ENCODE assay signal across 12 cellular contexts in genomic region chr2:166632616-166633015, GRCh38.
DNase-seq lines count a peak whose midpoint lies in the region; ATAC-seq and TF ChIP-seq lines count a peak whose summit lies in the region.
"Had no signal": no experiment of that assay in that cellular context is flagged by ENCODE, and none has a peak within 500 bp of the region (broad histone marks: within the 10 kb centered on the region; RNA-seq: fewer than 3 reads in every experiment).

No MANE protein-coding gene starts in this region.

- no peaks in the 10 kb centered on the region for H3K27me3 ChIP-seq in right cardiac atrium (ENCODE audit: control insufficient read depth, insufficient read depth)
- no peaks in the 10 kb centered on the region for H3K27me3 ChIP-seq in SK-N-SH (ENCODE audit: insufficient read depth)
- no peaks in the 10 kb centered on the region for H3K27me3 ChIP-seq in CD8-positive, alpha-beta T cell (ENCODE audit: insufficient read depth, low read length)
- H3K27me3 ChIP-seq: colonic mucosa had no signal

- H3K9me3 Mint-ChIP-seq in CD8-positive, alpha-beta T cell, result no peaks in the 10 kb centered on the region
- no peaks in the 10 kb centered on the region for H3K9me3 Mint-ChIP-seq in endothelial cell (ENCODE audit: unreplicated experiment)

- no peak overlapping the region for H3K4me3 Mint-ChIP-seq in CD8-positive, alpha-beta T cell
- H3K4me3 Mint-ChIP-seq in endothelial cell (ENCODE audit: unreplicated experiment), result no peak overlapping the region
- H3K4me3 Mint-ChIP-seq: CD4-positive, CD25-positive, alpha-beta regulatory T cell had no signal

- 44% methylated on average over 3 of the region's 3 CpGs for WGBS in right cardiac atrium
- WGBS in SK-N-SH (ENCODE audit: low lambda C conversion rate), result 67% methylated on average over 3 of the region's 3 CpGs

- TF ChIP-seq RAD21 in SK-N-SH (IDR thresholded peaks at IDR 0.05; ENCODE audit: low read length), result no peak

- H3K27ac Mint-ChIP-seq in CD8-positive, alpha-beta T cell, result no peak overlapping the region
- H3K27ac Mint-ChIP-seq in endothelial cell (ENCODE audit: unreplicated experiment), result no peak overlapping the region
- H3K27ac Mint-ChIP-seq: CD4-positive, CD25-positive, alpha-beta regulatory T cell had no signal

- H3K79me2 ChIP-seq in SK-N-SH (ENCODE audit: insufficient read depth), result no peaks in the 10 kb centered on the region

- H3K27me3 Mint-ChIP-seq in CD8-positive, alpha-beta T cell (ENCODE audit: low read depth), result no peaks in the 10 kb centered on the region
- H3K27me3 Mint-ChIP-seq in endothelial cell (ENCODE audit: unreplicated experiment), result peaks cover 2% of the 10 kb centered on the region
- H3K27me3 Mint-ChIP-seq: CD4-positive, CD25-positive, alpha-beta regulatory T cell had no signal

- no peaks in the 10 kb centered on the region for H3K9me2 ChIP-seq in SK-N-SH

- TF ChIP-seq EP300 in SK-N-SH (IDR thresholded peaks at IDR 0.05; ENCODE audit: borderline replicate concordance in 1 of 2, low read depth in 1 of 2, low read length in 1 of 2), result peak in 1 of 2 experiments; percentile 28; a peak in 1 of 4 replicates

- H3K4me1 Mint-ChIP-seq in CD8-positive, alpha-beta T cell (ENCODE audit: low read depth), result no peaks in the 10 kb centered on the region
- peaks cover 30% of the 10 kb centered on the region for H3K4me1 Mint-ChIP-seq in endothelial cell (ENCODE audit: unreplicated experiment)
- H3K4me1 Mint-ChIP-seq: CD4-positive, CD25-positive, alpha-beta regulatory T cell had no signal

- POLR2A ChIA-PET in SK-N-SH (lab: Yijun Ruan, JAX), result no interaction called here
- POLR2A ChIA-PET in CD8-positive, alpha-beta T cell (lab: Charles Lee), result no interaction called here

- TF ChIP-seq CTCF in SK-N-SH (IDR thresholded peaks at IDR 0.05), result no peak
- no peak for TF ChIP-seq CTCF in CD8-positive, alpha-beta T cell (IDR thresholded peaks at IDR 0.05)
- no peak for TF ChIP-seq CTCF in endothelial cell (IDR thresholded peaks at IDR 0.05; ENCODE audit: unreplicated experiment)

- H3K4me1 ChIP-seq in right cardiac atrium (ENCODE audit: control insufficient read depth, insufficient read depth, low read length) (no peaks in the 10 kb centered on the region), SK-N-SH (ENCODE audit: control insufficient read depth in 1 of 2, insufficient read depth in 2 of 2, low read depth in 1 of 2, low read length in 1 of 2) (peaks cover 0 to 4% of the 10 kb centered on the region in 2 experiments; a peak in 1 of 4 replicates)
- H3K4me1 ChIP-seq in CD8-positive, alpha-beta T cell (ENCODE audit: insufficient read depth, low read length), result no peaks in the 10 kb centered on the region
- H3K4me1 ChIP-seq: colonic mucosa had no signal

- H3F3A ChIP-seq in SK-N-SH (replicated peaks; ENCODE audit: insufficient read depth), result no peaks in the 10 kb centered on the region

- H3K36me3 ChIP-seq in SK-N-SH (replicated peaks in 1 of 2; ENCODE audit: control insufficient read depth in 1 of 2, insufficient read depth in 2 of 2, low read length in 1 of 2), result no peaks in the 10 kb centered on the region
- no peaks in the 10 kb centered on the region for H3K36me3 ChIP-seq in CD8-positive, alpha-beta T cell (ENCODE audit: insufficient read depth, low read length)
- H3K36me3 ChIP-seq: colonic mucosa had no signal

- no peak overlapping the region for H3K9ac ChIP-seq in SK-N-SH

- H3K4me3 ChIP-seq in right cardiac atrium (ENCODE audit: low read length) (no peak overlapping the region), SK-N-SH (ENCODE audit: low read depth in 2 of 2, low read length in 1 of 2) (no peak overlapping the region)
- H3K4me3 ChIP-seq in CD8-positive, alpha-beta T cell (ENCODE audit: low read depth, low read length), result no peak overlapping the region
- H3K4me3 ChIP-seq: colonic mucosa had no signal

- H3K36me3 Mint-ChIP-seq in CD8-positive, alpha-beta T cell, result no peaks in the 10 kb centered on the region
- H3K36me3 Mint-ChIP-seq in endothelial cell (ENCODE audit: low read depth, unreplicated experiment), result no peaks in the 10 kb centered on the region
- H3K36me3 Mint-ChIP-seq: CD4-positive, CD25-positive, alpha-beta regulatory T cell had no signal

- CTCF ChIA-PET in SK-N-SH (lab: Yijun Ruan, JAX), result interaction anchor here (0.8 to 1.2 kb wide), 2 partner anchors 9 to 93 kb away, joined by 3 read pairs; no protein-coding TSS in a partner anchor
- CTCF ChIA-PET in CD8-positive, alpha-beta T cell (lab: Charles Lee), result no interaction called here

- no peaks in the 10 kb centered on the region for H4K20me1 ChIP-seq in SK-N-SH (ENCODE audit: insufficient read depth)

- DNase-seq in left ventricle myocardium superior (no peak), right cardiac atrium (no peak), SK-N-SH (no peak), fibroblast of the conjunctiva (ENCODE audit: low read depth) (peak; percentile 85), pons (ENCODE audit: low spot score) (no peak), endothelial cell (ENCODE audit: low spot score) (no peak)
- no peak for DNase-seq in CD8-positive, alpha-beta T cell
- DNase-seq: activated effector memory CD4-positive, alpha-beta T cell treated with Interleukin-2 at 50 U/mL for 16 hours; CD4-positive, CD25-positive, alpha-beta regulatory T cell; colonic mucosa; NCI-H2171 had no signal

- intact Hi-C loops in left ventricle myocardium superior (cut with micrococcal nuclease) (no loop called here), right cardiac atrium (cut with DNase I) (no loop called here)
- intact Hi-C loops in CD8-positive, alpha-beta T cell (cut with DNase I, micrococcal nuclease), result no loop called here

- no peaks in the 10 kb centered on the region for H3K9me3 ChIP-seq in right cardiac atrium (ENCODE audit: control insufficient read depth, low read length)
- H3K9me3 ChIP-seq in SK-N-SH, result no peaks in the 10 kb centered on the region
- H3K9me3 ChIP-seq in CD8-positive, alpha-beta T cell (ENCODE audit: low read length), result no peaks in the 10 kb centered on the region
- H3K9me3 ChIP-seq: colonic mucosa had no signal

- H2AFZ ChIP-seq in SK-N-SH (ENCODE audit: low read depth), result no peak overlapping the region

- H3K4me2 ChIP-seq in SK-N-SH, result no peak overlapping the region

- H3K27ac ChIP-seq in right cardiac atrium (ENCODE audit: low read length) (no peak overlapping the region), SK-N-SH (ENCODE audit: low read depth in 2 of 2, low read length in 1 of 2) (no peak overlapping the region; a peak in 1 of 4 replicates)
- H3K27ac ChIP-seq in CD8-positive, alpha-beta T cell (ENCODE audit: low read depth, low read length), result no peak overlapping the region
- H3K27ac ChIP-seq: colonic mucosa had no signal

- peak; percentile 57 for ATAC-seq in left ventricle myocardium superior
- no peak for ATAC-seq in right cardiac atrium
- no peak for ATAC-seq in HG02678 (IDR thresholded peaks at IDR 0.05; ENCODE audit: unreplicated experiment)
- no peak for ATAC-seq in CD8-positive, alpha-beta T cell

TF ChIP-seq in SK-N-SH, 30 proteins besides CTCF, POLR2A, EP300 and RAD21:
- TF ChIP-seq REST (IDR thresholded peaks at IDR 0.05; ENCODE audit: low read depth, low read length) (no peak), MXI1 (IDR thresholded peaks at IDR 0.05; ENCODE audit: low read depth, low read length) (no peak), TEAD4 (IDR thresholded peaks at IDR 0.05; ENCODE audit: borderline replicate concordance, insufficient read depth) (no peak), RXRA (IDR thresholded peaks at IDR 0.05; ENCODE audit: borderline replicate concordance, low read depth) (no peak), RFX5 (IDR thresholded peaks at IDR 0.05; ENCODE audit: low read length) (no peak), GATA2 (CRISPR knock-in tag; IDR thresholded peaks at IDR 0.05) (no peak), USF1 (IDR thresholded peaks at IDR 0.05; ENCODE audit: borderline replicate concordance, low read depth) (peak; percentile 66; the same call in 1 of the 2 replicates), TCF12 (IDR thresholded peaks at IDR 0.05) (peak; percentile 29; the same call in 1 of the 2 replicates), NFIC (IDR thresholded peaks at IDR 0.05; ENCODE audit: borderline replicate concordance) (peak; percentile 72)
TF ChIP-seq in SK-N-SH: peak in this region for 3.
